8 cellular contexts compared by ENCODE assay signal in the genomic region with DNA sequence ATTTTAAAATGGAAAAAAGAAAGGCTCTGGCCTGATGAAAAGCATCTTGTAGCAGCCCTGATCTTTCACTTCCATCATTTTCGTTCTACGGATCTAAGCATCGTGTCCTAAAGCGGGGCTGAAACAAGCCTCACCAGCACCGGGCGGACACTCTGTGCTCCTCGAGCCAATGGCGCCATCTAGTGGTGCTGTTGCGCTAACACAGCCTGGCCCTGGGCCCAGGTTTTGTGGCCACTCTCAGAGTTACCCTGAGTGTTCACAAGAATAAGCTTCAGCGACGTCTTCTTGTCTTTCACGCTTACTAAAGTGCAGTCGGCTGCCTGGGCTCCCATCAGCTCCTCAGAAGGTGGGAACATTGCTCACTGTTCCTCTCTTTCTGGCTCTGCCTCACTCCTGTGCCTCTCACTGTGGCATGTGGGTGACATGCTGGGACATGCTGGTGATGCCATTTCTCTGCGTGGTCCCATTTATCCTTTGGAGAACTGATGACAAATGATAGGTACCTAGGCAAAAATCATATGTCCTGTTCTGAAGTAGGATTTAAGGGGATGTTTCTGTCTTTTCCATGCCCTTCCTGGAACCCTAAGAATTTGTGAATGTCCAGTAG. TPM values are rescaled to one million over a fixed set of nuclear protein-coding genes. Genes with fewer than 3 reads are reported as not detected.
DNase-seq lines count a peak whose midpoint lies in the region; ATAC-seq and TF ChIP-seq lines count a peak whose summit lies in the region.

No MANE protein-coding gene starts in this region.

- H3K9me3 Mint-ChIP-seq in endothelial cell (ENCODE audit: unreplicated experiment), result no peaks in the 10 kb centered on the region

- no peaks in the 10 kb centered on the region for H3K36me3 Mint-ChIP-seq in endothelial cell (ENCODE audit: low read depth, unreplicated experiment)

- H3K4me3 Mint-ChIP-seq in endothelial cell (ENCODE audit: unreplicated experiment), result no peak overlapping the region

- ATAC-seq in GM19397 (IDR thresholded peaks at IDR 0.05; ENCODE audit: unreplicated experiment), result peak; percentile 95
- peak; percentile 96 for ATAC-seq in HG03442 (IDR thresholded peaks at IDR 0.05; ENCODE audit: unreplicated experiment)

- peak; percentile 44 for DNase-seq in COR-L47 (lab: John Stamatoyannopoulos, UW)
- DNase-seq in NCI-H748 treated with DMSO at 0.1 percent for 48 hours (lab: John Stamatoyannopoulos, UW), result peak; percentile 61
- DNase-seq in activated CD8-positive, alpha-beta memory T cell treated with anti-CD3 and anti-CD28 coated beads for 1 hour (ENCODE audit: extremely low read depth in 1 of 2, low read depth in 1 of 2), result peak; percentile 1 to 55
- DNase-seq in endothelial cell (ENCODE audit: low spot score), result peak; percentile 90
- peak; percentile 92 for DNase-seq in myocyte (ENCODE audit: low read depth)
- peak; percentile 46 for DNase-seq in stimulated activated CD8-positive, alpha-beta memory T cell treated with anti-CD3 and anti-CD28 coated beads, Interleukin-7, amount 100 ng/mL, for 24 hours (ENCODE audit: low read depth)

- TF ChIP-seq CTCF in endothelial cell (IDR thresholded peaks at IDR 0.05; ENCODE audit: unreplicated experiment), result peak; percentile 96

- no peaks in the 10 kb centered on the region for H3K27me3 Mint-ChIP-seq in endothelial cell (ENCODE audit: unreplicated experiment)

- no peak overlapping the region for H3K27ac Mint-ChIP-seq in endothelial cell (ENCODE audit: unreplicated experiment)

- H3K4me1 Mint-ChIP-seq in endothelial cell (ENCODE audit: unreplicated experiment), result peaks cover 15% of the 10 kb centered on the region

RNA-seq across cellular contexts. Expression of gene DMRT3, which starts 32.7 kb away (rescaled TPM):
- total RNA-seq in endothelial cell (ENCODE audit: unreplicated experiment), result not detected
- not detected in 2 replicates for total RNA-seq in myocyte
- not detected for polyA plus RNA-seq in myocyte (2012)

RNA-seq across cellular contexts. Expression of gene DMRT2, which starts 41.0 kb away (rescaled TPM):
- 0.31 TPM for total RNA-seq in endothelial cell (ENCODE audit: unreplicated experiment)
- total RNA-seq in myocyte, result not detected in 2 replicates
- 0.05 TPM for polyA plus RNA-seq in myocyte (2012)

Comparison
In these comparisons a context has a peak if more than half of its experiments do, and no peak if none do; other contexts are left out.
1. Peak in every context shown above with its lines: DNase-seq and ATAC-seq.
2. DNase-seq: peak in every context shown above with its lines; median percentile 92 in myocyte; 90 in endothelial cell; 61 in NCI-H748 treated with DMSO at 0.1 percent for 48 hours; 46 in stimulated activated CD8-positive, alpha-beta memory T cell treated with anti-CD3 and anti-CD28 coated beads, Interleukin-7, amount 100 ng/mL, for 24 hours; 44 in COR-L47; 28 in activated CD8-positive, alpha-beta memory T cell treated with anti-CD3 and anti-CD28 coated beads for 1 hour.